8 cellular contexts compared by ENCODE assay signal in genomic region chr10:102452672-102453340, GRCh38. TPM values are rescaled to one million over a fixed set of nuclear protein-coding genes. Genes with fewer than 3 reads are reported as not detected.
DNase-seq lines count a peak whose midpoint lies in the region; ATAC-seq, FAIRE-seq and TF ChIP-seq lines count a peak whose summit lies in the region.

No MANE protein-coding gene starts in this region.

- in situ Hi-C loops in Caki2 (cut with HindIII; ENCODE audit: low pct_unique_long_range_greater_than_20kb, low sequenced_read_pairs) (no loop called here), HepG2 (cut with HindIII; ENCODE audit: extremely low pct_ligation_motif_present, low pct_unique_long_range_greater_than_20kb) (no loop called here)

- H3K79me2 ChIP-seq in HepG2 (ENCODE audit: insufficient read depth, low read length): peaks cover 7% of the 10 kb centered on the region

- TF ChIP-seq POLR2A in HepG2 (IDR thresholded peaks at IDR 0.05; ENCODE audit: insufficient read depth in 1 of 2, low read depth in 2 of 2, low read length in 2 of 2): no peak

- ATAC-seq in HepG2 (no peak), HG03175 (IDR thresholded peaks at IDR 0.05; ENCODE audit: unreplicated experiment) (no peak)
- ATAC-seq in stimulated activated naive CD8-positive, alpha-beta T cell treated with anti-CD3 and anti-CD28 coated beads, Interleukin-15, Interleukin-2, amounts not matched to agents 100 U/mL and 50 U/mL, for 24 hours: peak; percentile 83

- DNase-seq in Caki2 (ENCODE audit: low read depth) (peak; percentile 51), RPMI7951 (ENCODE audit: low read depth) (peak; percentile 86), astrocyte of the hippocampus (ENCODE audit: low read depth, low spot score) (peak; percentile 77), HepG2 (ENCODE audit: low spot score) (no peak), inferior parietal cortex (ENCODE audit: extremely low spot score) (no peak), NCI-H748 treated with DMSO at 0.1 percent for 48 hours (lab: John Stamatoyannopoulos, UW) (no peak)
- DNase-seq in stimulated activated naive CD8-positive, alpha-beta T cell treated with anti-CD3 and anti-CD28 coated beads, Interleukin-15, Interleukin-2, amounts not matched to agents 100 U/mL and 50 U/mL, for 24 hours: peak; percentile 83

- no peak for TF ChIP-seq RAD21 in HepG2 (CRISPR knock-in tag; IDR thresholded peaks at IDR 0.05)

- H3K4me3 ChIP-seq in HepG2 (replicated peaks in 1 of 3; ENCODE audit: insufficient read depth in 1 of 3, low read depth in 2 of 3, low read length in 3 of 3): no peak overlapping the region; a peak in 1 of 6 replicates

- TF ChIP-seq CTCF in HepG2 (CRISPR knock-in tag; IDR thresholded peaks at IDR 0.05): no peak

- no peaks in the 10 kb centered on the region for H4K20me1 ChIP-seq in HepG2 (ENCODE audit: insufficient read depth, low read length)

- CTCF ChIA-PET in HepG2 (lab: Yijun Ruan, JAX; ENCODE audit: low intra/inter-chr PET ratio, low total read pairs): no interaction called here

- intact Hi-C loops in HepG2 (cut with micrococcal nuclease; ENCODE audit: unreplicated experiment): no loop called here

- POLR2A ChIA-PET in HepG2 (lab: Yijun Ruan, JAX): interaction anchor here (0.6 to 6.2 kb wide), 3 partner anchors 9 to 210 kb away, joined by 3 to 112 read pairs (median 73); partner anchors contain the start of gene CUEDC2

- H3K4me1 ChIP-seq in HepG2 (ENCODE audit: insufficient read depth, low read length): peaks cover 28% of the 10 kb centered on the region

- H3K4me2 ChIP-seq in HepG2 (ENCODE audit: low read depth, low read length): no peak overlapping the region

- H3K27ac ChIP-seq in HepG2 (ENCODE audit: extremely low read length, insufficient read depth, low read length): no peak overlapping the region

- H3K9ac ChIP-seq in HepG2 (ENCODE audit: insufficient read depth, low read depth, low read length): no peak overlapping the region

- TF ChIP-seq EP300 in HepG2 (IDR thresholded peaks at IDR 0.05; ENCODE audit: low read depth in 2 of 2, low read length in 2 of 2): no peak
- TF ChIP-seq EP300 in HepG2 (CRISPR knock-in tag; IDR thresholded peaks at IDR 0.05; ENCODE audit: borderline replicate concordance): no peak

- no peaks in the 10 kb centered on the region; a peak in 1 of 5 replicates for H3K27me3 ChIP-seq in HepG2 (ENCODE audit: control insufficient read depth in 1 of 2, insufficient read depth in 2 of 2, low read length in 2 of 2)

- H3K36me3 ChIP-seq in HepG2 (replicated peaks in 1 of 2; ENCODE audit: control insufficient read depth in 1 of 2, insufficient read depth in 2 of 2, low read length in 2 of 2): peaks cover 2 to 4% of the 10 kb centered on the region in 2 experiments; a peak in 3 of 5 replicates

- H2AFZ ChIP-seq in HepG2 (ENCODE audit: low read length): no peak overlapping the region

- FAIRE-seq in HepG2 (lab: Jason Lieb, UNC): no peak

- WGBS in HepG2 (ENCODE audit: low lambda C conversion rate): 85% methylated on average over 3 of the region's 3 CpGs

- no peaks in the 10 kb centered on the region for H3K9me3 ChIP-seq in HepG2 (ENCODE audit: low read length)

- BruUV-seq in HepG2 (replicated peaks; lab: Mats Ljungman, UMichigan): no TSS peak

RNA-seq across cellular contexts. Expression of gene C10orf95, which starts 1.5 kb away (rescaled TPM):
- not detected in 2 replicates for total RNA-seq in Caki2 (2014; rRNA removed; shearing (Covaris generic); ENCODE audit: low replicate concordance)
- not detected in 2 replicates for total RNA-seq in RPMI7951 (2014; rRNA removed; shearing (Covaris generic))
- total RNA-seq in HepG2 (2016; rRNA removed; fragmentation: Illumina TruSeq; extraction: Trizol): 0.07 TPM in 1 of 2 replicates, not detected in the other
- total RNA-seq in HepG2 (2016; cell fraction: cytosol; rRNA removed; fragmentation: Illumina TruSeq; extraction: Trizol; ENCODE audit: low read depth): 0.40 TPM in 1 of 2 replicates, not detected in the other
- not detected in 2 replicates for total RNA-seq in HepG2 (2016; cell fraction: insoluble cytoplasmic fraction; rRNA removed; fragmentation: Illumina TruSeq; extraction: Trizol)
- total RNA-seq in HepG2 (2016; cell fraction: membrane; rRNA removed; fragmentation: Illumina TruSeq; extraction: Trizol): 0.28 TPM in 1 of 2 replicates, not detected in the other
- not detected in 2 replicates for total RNA-seq in HepG2 (2016; cell fraction: nucleus; rRNA removed; fragmentation: Illumina TruSeq; extraction: Trizol)
- 0.05 TPM in 2 replicates for polyA plus RNA-seq in HepG2 (2011; rRNA removed)
- 0.12 and 0.17 TPM in 2 replicates for polyA plus RNA-seq in HepG2 (2011; cell fraction: cytosol; rRNA removed)
- polyA plus RNA-seq in HepG2 (2011; cell fraction: nucleus; rRNA removed): 0.19 TPM in 1 of 2 replicates, not detected in the other
- polyA plus RNA-seq in HepG2 (2012): 1.3 TPM in 2 replicates
- polyA plus RNA-seq in HepG2 (2016; cell fraction: cytosol; fragmentation: Illumina TruSeq; extraction: Trizol; ENCODE audit: low read depth): 0.15 and 0.16 TPM in 2 replicates
- polyA plus RNA-seq in HepG2 (2016; cell fraction: insoluble cytoplasmic fraction; fragmentation: Illumina TruSeq; extraction: Trizol; ENCODE audit: low read depth): 0.26 TPM in 1 of 2 replicates, not detected in the other
- 0.19 TPM in 1 of 2 replicates, not detected in the other for polyA plus RNA-seq in HepG2 (2016; cell fraction: membrane; fragmentation: Illumina TruSeq; extraction: Trizol; ENCODE audit: low read depth)
- polyA plus RNA-seq in HepG2 (2016; cell fraction: nucleus; fragmentation: Illumina TruSeq; extraction: Trizol; ENCODE audit: insufficient read depth, low read depth): not detected in 2 replicates
- polyA minus RNA-seq in HepG2 (2011; rRNA and poly(A)+ RNA removed; ENCODE audit: low replicate concordance): 0.32 and 1.9 TPM in 2 replicates
- polyA minus RNA-seq in HepG2 (2011; cell fraction: cytosol; rRNA and poly(A)+ RNA removed): not detected in 2 replicates
- polyA minus RNA-seq in HepG2 (2011; cell fraction: nucleus; rRNA and poly(A)+ RNA removed): 0.39 TPM in 1 of 2 replicates, not detected in the other

RNA-seq across cellular contexts. Expression of gene CUEDC2, which starts 20.4 kb away (rescaled TPM):
- 179 and 231 TPM in 2 replicates for total RNA-seq in Caki2 (2014; rRNA removed; shearing (Covaris generic); ENCODE audit: low replicate concordance)
- total RNA-seq in RPMI7951 (2014; rRNA removed; shearing (Covaris generic)): 43.4 and 53.6 TPM in 2 replicates
- 13.0 and 13.1 TPM in 2 replicates for total RNA-seq in HepG2 (2016; rRNA removed; fragmentation: Illumina TruSeq; extraction: Trizol)
- 4.3 and 6.6 TPM in 2 replicates for total RNA-seq in HepG2 (2016; cell fraction: cytosol; rRNA removed; fragmentation: Illumina TruSeq; extraction: Trizol; ENCODE audit: low read depth)
- total RNA-seq in HepG2 (2016; cell fraction: insoluble cytoplasmic fraction; rRNA removed; fragmentation: Illumina TruSeq; extraction: Trizol): 11.4 and 14.7 TPM in 2 replicates
- 8.6 and 10.3 TPM in 2 replicates for total RNA-seq in HepG2 (2016; cell fraction: membrane; rRNA removed; fragmentation: Illumina TruSeq; extraction: Trizol)
- 7.0 and 9.7 TPM in 2 replicates for total RNA-seq in HepG2 (2016; cell fraction: nucleus; rRNA removed; fragmentation: Illumina TruSeq; extraction: Trizol)
- polyA plus RNA-seq in HepG2 (2011; rRNA removed): 18.4 and 19.3 TPM in 2 replicates
- 31.2 and 40.8 TPM in 2 replicates for polyA plus RNA-seq in HepG2 (2011; cell fraction: cytosol; rRNA removed)
- polyA plus RNA-seq in HepG2 (2011; cell fraction: nucleus; rRNA removed): 47.1 and 47.2 TPM in 2 replicates
- 17.2 and 18.2 TPM in 2 replicates for polyA plus RNA-seq in HepG2 (2012)
- polyA plus RNA-seq in HepG2 (2016; cell fraction: cytosol; fragmentation: Illumina TruSeq; extraction: Trizol; ENCODE audit: low read depth): 8.4 and 10.7 TPM in 2 replicates
- polyA plus RNA-seq in HepG2 (2016; cell fraction: insoluble cytoplasmic fraction; fragmentation: Illumina TruSeq; extraction: Trizol; ENCODE audit: low read depth): 13.0 and 17.2 TPM in 2 replicates
- polyA plus RNA-seq in HepG2 (2016; cell fraction: membrane; fragmentation: Illumina TruSeq; extraction: Trizol; ENCODE audit: low read depth): 10.6 and 12.1 TPM in 2 replicates
- polyA plus RNA-seq in HepG2 (2016; cell fraction: nucleus; fragmentation: Illumina TruSeq; extraction: Trizol; ENCODE audit: insufficient read depth, low read depth): 20.9 and 24.8 TPM in 2 replicates
- polyA minus RNA-seq in HepG2 (2011; rRNA and poly(A)+ RNA removed; ENCODE audit: low replicate concordance): 14.5 and 32.9 TPM in 2 replicates
- 6.2 and 7.1 TPM in 2 replicates for polyA minus RNA-seq in HepG2 (2011; cell fraction: cytosol; rRNA and poly(A)+ RNA removed)
- 8.6 and 9.1 TPM in 2 replicates for polyA minus RNA-seq in HepG2 (2011; cell fraction: nucleus; rRNA and poly(A)+ RNA removed)

RNA-seq across cellular contexts. Expression of gene FBXL15, which starts 32.2 kb away (rescaled TPM):
- 18.6 and 28.2 TPM in 2 replicates for total RNA-seq in Caki2 (2014; rRNA removed; shearing (Covaris generic); ENCODE audit: low replicate concordance)
- total RNA-seq in RPMI7951 (2014; rRNA removed; shearing (Covaris generic)): 5.3 and 6.1 TPM in 2 replicates
- total RNA-seq in HepG2 (2016; rRNA removed; fragmentation: Illumina TruSeq; extraction: Trizol): 8.3 and 8.6 TPM in 2 replicates
- total RNA-seq in HepG2 (2016; cell fraction: cytosol; rRNA removed; fragmentation: Illumina TruSeq; extraction: Trizol; ENCODE audit: low read depth): 3.2 and 3.3 TPM in 2 replicates
- 7.7 and 8.0 TPM in 2 replicates for total RNA-seq in HepG2 (2016; cell fraction: insoluble cytoplasmic fraction; rRNA removed; fragmentation: Illumina TruSeq; extraction: Trizol)
- 5.6 and 6.1 TPM in 2 replicates for total RNA-seq in HepG2 (2016; cell fraction: membrane; rRNA removed; fragmentation: Illumina TruSeq; extraction: Trizol)
- 3.3 and 3.6 TPM in 2 replicates for total RNA-seq in HepG2 (2016; cell fraction: nucleus; rRNA removed; fragmentation: Illumina TruSeq; extraction: Trizol)
- polyA plus RNA-seq in HepG2 (2011; rRNA removed): 4.3 and 6.4 TPM in 2 replicates
- polyA plus RNA-seq in HepG2 (2011; cell fraction: cytosol; rRNA removed): 6.2 and 12.2 TPM in 2 replicates
- 30.9 and 35.5 TPM in 2 replicates for polyA plus RNA-seq in HepG2 (2011; cell fraction: nucleus; rRNA removed)
- 4.1 and 4.3 TPM in 2 replicates for polyA plus RNA-seq in HepG2 (2012)
- 2.7 and 3.5 TPM in 2 replicates for polyA plus RNA-seq in HepG2 (2016; cell fraction: cytosol; fragmentation: Illumina TruSeq; extraction: Trizol; ENCODE audit: low read depth)
- polyA plus RNA-seq in HepG2 (2016; cell fraction: insoluble cytoplasmic fraction; fragmentation: Illumina TruSeq; extraction: Trizol; ENCODE audit: low read depth): 6.9 and 8.6 TPM in 2 replicates
- 4.3 and 4.4 TPM in 2 replicates for polyA plus RNA-seq in HepG2 (2016; cell fraction: membrane; fragmentation: Illumina TruSeq; extraction: Trizol; ENCODE audit: low read depth)
- 9.7 TPM in 2 replicates for polyA plus RNA-seq in HepG2 (2016; cell fraction: nucleus; fragmentation: Illumina TruSeq; extraction: Trizol; ENCODE audit: insufficient read depth, low read depth)
- polyA minus RNA-seq in HepG2 (2011; rRNA and poly(A)+ RNA removed; ENCODE audit: low replicate concordance): 3.8 and 4.9 TPM in 2 replicates
- 2.8 and 4.0 TPM in 2 replicates for polyA minus RNA-seq in HepG2 (2011; cell fraction: cytosol; rRNA and poly(A)+ RNA removed)
- polyA minus RNA-seq in HepG2 (2011; cell fraction: nucleus; rRNA and poly(A)+ RNA removed): 3.0 and 3.4 TPM in 2 replicates

RNA-seq across cellular contexts. Expression of gene PSD, which starts 34.2 kb away (rescaled TPM):
- total RNA-seq in Caki2 (2014; rRNA removed; shearing (Covaris generic); ENCODE audit: low replicate concordance): 0.78 and 0.87 TPM in 2 replicates
- total RNA-seq in RPMI7951 (2014; rRNA removed; shearing (Covaris generic)): 0.24 and 1.5 TPM in 2 replicates
- total RNA-seq in HepG2 (2016; rRNA removed; fragmentation: Illumina TruSeq; extraction: Trizol): 0.11 and 0.35 TPM in 2 replicates
- total RNA-seq in HepG2 (2016; cell fraction: cytosol; rRNA removed; fragmentation: Illumina TruSeq; extraction: Trizol; ENCODE audit: low read depth): 0.18 TPM in 1 of 2 replicates, not detected in the other
- total RNA-seq in HepG2 (2016; cell fraction: insoluble cytoplasmic fraction; rRNA removed; fragmentation: Illumina TruSeq; extraction: Trizol): 0.21 and 0.65 TPM in 2 replicates
- total RNA-seq in HepG2 (2016; cell fraction: membrane; rRNA removed; fragmentation: Illumina TruSeq; extraction: Trizol): 0.34 and 0.62 TPM in 2 replicates
- 0.34 and 0.75 TPM in 2 replicates for total RNA-seq in HepG2 (2016; cell fraction: nucleus; rRNA removed; fragmentation: Illumina TruSeq; extraction: Trizol)
- 0.58 and 0.59 TPM in 2 replicates for polyA plus RNA-seq in HepG2 (2011; rRNA removed)
- 0.10 and 0.36 TPM in 2 replicates for polyA plus RNA-seq in HepG2 (2011; cell fraction: cytosol; rRNA removed)
- 3.4 and 4.7 TPM in 2 replicates for polyA plus RNA-seq in HepG2 (2011; cell fraction: nucleus; rRNA removed)
- polyA plus RNA-seq in HepG2 (2012): 1.1 and 1.5 TPM in 2 replicates
- polyA plus RNA-seq in HepG2 (2016; cell fraction: cytosol; fragmentation: Illumina TruSeq; extraction: Trizol; ENCODE audit: low read depth): 0.15 and 0.31 TPM in 2 replicates
- polyA plus RNA-seq in HepG2 (2016; cell fraction: insoluble cytoplasmic fraction; fragmentation: Illumina TruSeq; extraction: Trizol; ENCODE audit: low read depth): 0.29 and 0.33 TPM in 2 replicates
- 0.44 and 0.48 TPM in 2 replicates for polyA plus RNA-seq in HepG2 (2016; cell fraction: membrane; fragmentation: Illumina TruSeq; extraction: Trizol; ENCODE audit: low read depth)
- polyA plus RNA-seq in HepG2 (2016; cell fraction: nucleus; fragmentation: Illumina TruSeq; extraction: Trizol; ENCODE audit: insufficient read depth, low read depth): 0.94 and 0.97 TPM in 2 replicates
- polyA minus RNA-seq in HepG2 (2011; rRNA and poly(A)+ RNA removed; ENCODE audit: low replicate concordance): 0.47 and 0.96 TPM in 2 replicates
- polyA minus RNA-seq in HepG2 (2011; cell fraction: cytosol; rRNA and poly(A)+ RNA removed): 0.44 TPM in 1 of 2 replicates, not detected in the other
- polyA minus RNA-seq in HepG2 (2011; cell fraction: nucleus; rRNA and poly(A)+ RNA removed): 0.87 and 1.2 TPM in 2 replicates

RNA-seq across cellular contexts. Expression of gene ACTR1A, which starts 49.7 kb away (rescaled TPM):
- 79.3 and 94.4 TPM in 2 replicates for total RNA-seq in Caki2 (2014; rRNA removed; shearing (Covaris generic); ENCODE audit: low replicate concordance)
- 116 and 179 TPM in 2 replicates for total RNA-seq in RPMI7951 (2014; rRNA removed; shearing (Covaris generic))
- 62.8 and 69.4 TPM in 2 replicates for total RNA-seq in HepG2 (2016; rRNA removed; fragmentation: Illumina TruSeq; extraction: Trizol)
- 14.7 and 16.3 TPM in 2 replicates for total RNA-seq in HepG2 (2016; cell fraction: cytosol; rRNA removed; fragmentation: Illumina TruSeq; extraction: Trizol; ENCODE audit: low read depth)
- 63.0 and 73.2 TPM in 2 replicates for total RNA-seq in HepG2 (2016; cell fraction: insoluble cytoplasmic fraction; rRNA removed; fragmentation: Illumina TruSeq; extraction: Trizol)
- 32.7 and 37.9 TPM in 2 replicates for total RNA-seq in HepG2 (2016; cell fraction: membrane; rRNA removed; fragmentation: Illumina TruSeq; extraction: Trizol)
- total RNA-seq in HepG2 (2016; cell fraction: nucleus; rRNA removed; fragmentation: Illumina TruSeq; extraction: Trizol): 35.2 and 40.1 TPM in 2 replicates
- 59.6 and 75.9 TPM in 2 replicates for polyA plus RNA-seq in HepG2 (2011; rRNA removed)
- 51.7 and 56.1 TPM in 2 replicates for polyA plus RNA-seq in HepG2 (2011; cell fraction: cytosol; rRNA removed)
- 46.8 and 55.9 TPM in 2 replicates for polyA plus RNA-seq in HepG2 (2011; cell fraction: nucleus; rRNA removed)
- polyA plus RNA-seq in HepG2 (2012): 33.3 and 42.9 TPM in 2 replicates
- 13.4 and 14.5 TPM in 2 replicates for polyA plus RNA-seq in HepG2 (2016; cell fraction: cytosol; fragmentation: Illumina TruSeq; extraction: Trizol; ENCODE audit: low read depth)
- polyA plus RNA-seq in HepG2 (2016; cell fraction: insoluble cytoplasmic fraction; fragmentation: Illumina TruSeq; extraction: Trizol; ENCODE audit: low read depth): 64.8 and 71.3 TPM in 2 replicates
- 24.6 and 24.8 TPM in 2 replicates for polyA plus RNA-seq in HepG2 (2016; cell fraction: membrane; fragmentation: Illumina TruSeq; extraction: Trizol; ENCODE audit: low read depth)
- polyA plus RNA-seq in HepG2 (2016; cell fraction: nucleus; fragmentation: Illumina TruSeq; extraction: Trizol; ENCODE audit: insufficient read depth, low read depth): 49.5 and 54.0 TPM in 2 replicates
- polyA minus RNA-seq in HepG2 (2011; rRNA and poly(A)+ RNA removed; ENCODE audit: low replicate concordance): 150 and 215 TPM in 2 replicates
- polyA minus RNA-seq in HepG2 (2011; cell fraction: cytosol; rRNA and poly(A)+ RNA removed): 37.5 and 44.2 TPM in 2 replicates
- polyA minus RNA-seq in HepG2 (2011; cell fraction: nucleus; rRNA and poly(A)+ RNA removed): 29.6 and 42.6 TPM in 2 replicates

Comparison
In these comparisons a context has a peak if more than half of its experiments do, and no peak if none do; other contexts are left out.
1. DNase-seq: peak in Caki2 (single experiment), RPMI7951 (single experiment), astrocyte of the hippocampus (single experiment) and stimulated activated naive CD8-positive, alpha-beta T cell treated with anti-CD3 and anti-CD28 coated beads, Interleukin-15, Interleukin-2, amounts not matched to agents 100 U/mL and 50 U/mL, for 24 hours (single experiment); none in HepG2 (single experiment), inferior parietal cortex (single experiment) and NCI-H748 treated with DMSO at 0.1 percent for 48 hours (single experiment).